In the genomic region with DNA sequence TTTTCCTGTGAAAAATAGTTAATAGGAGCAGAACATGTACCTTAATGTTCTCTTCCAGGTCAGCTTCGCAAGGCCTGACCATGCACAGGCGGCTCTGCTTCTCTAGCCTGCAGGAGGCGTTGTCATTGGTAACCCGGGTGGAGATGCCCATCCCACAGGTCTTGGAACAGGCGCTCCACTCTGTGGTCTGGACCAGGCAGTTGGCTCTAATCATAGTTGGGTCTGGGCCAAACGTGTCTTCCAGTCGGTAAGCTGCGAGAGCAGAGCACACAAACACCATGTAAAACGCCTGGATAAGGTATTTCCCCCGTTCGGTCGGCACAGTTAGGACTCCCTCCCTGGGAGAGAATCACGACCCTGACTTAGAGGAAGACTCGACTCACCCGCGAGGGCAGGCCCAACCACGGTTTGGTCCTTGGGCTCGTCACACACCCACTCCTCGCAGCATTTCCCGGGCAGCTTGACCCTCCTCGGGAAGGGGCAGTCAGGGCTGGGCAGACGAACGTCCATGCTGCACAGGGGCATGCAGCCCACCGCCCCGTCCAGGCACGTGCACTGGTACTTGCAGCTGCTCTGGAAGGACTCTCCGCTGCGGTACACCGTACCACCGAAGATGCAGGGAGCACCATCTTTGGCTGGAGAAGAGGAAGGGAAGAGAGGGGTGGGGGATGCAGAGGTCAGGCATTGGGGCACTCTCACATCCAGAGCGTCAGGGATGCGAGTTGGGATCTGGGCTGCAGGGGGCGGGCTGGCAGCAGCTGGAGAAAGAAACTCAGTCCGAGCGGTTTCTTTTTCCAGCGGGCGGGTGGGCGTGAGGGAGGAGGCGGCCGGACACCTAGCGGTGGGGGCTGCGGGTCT, we compare ENCODE assay signal across 2 cellular contexts.
TF ChIP-seq lines count a peak whose summit lies in the region.

No MANE protein-coding gene starts in this region.

TF ChIP-seq in Ishikawa, 13 proteins besides CTCF, POLR2A, EP300 and RAD21:
- TF ChIP-seq TCF12 (IDR thresholded peaks at IDR 0.05; ENCODE audit: low read depth) (no peak), NFIC (IDR thresholded peaks at IDR 0.05) (peak; percentile 13; the same call in 1 of the 2 replicates)
TF ChIP-seq in Ishikawa: peak in this region for 1.

TF ChIP-seq in H1, 55 proteins besides CTCF, POLR2A, EP300 and RAD21:
- TF ChIP-seq, protein P1, sequence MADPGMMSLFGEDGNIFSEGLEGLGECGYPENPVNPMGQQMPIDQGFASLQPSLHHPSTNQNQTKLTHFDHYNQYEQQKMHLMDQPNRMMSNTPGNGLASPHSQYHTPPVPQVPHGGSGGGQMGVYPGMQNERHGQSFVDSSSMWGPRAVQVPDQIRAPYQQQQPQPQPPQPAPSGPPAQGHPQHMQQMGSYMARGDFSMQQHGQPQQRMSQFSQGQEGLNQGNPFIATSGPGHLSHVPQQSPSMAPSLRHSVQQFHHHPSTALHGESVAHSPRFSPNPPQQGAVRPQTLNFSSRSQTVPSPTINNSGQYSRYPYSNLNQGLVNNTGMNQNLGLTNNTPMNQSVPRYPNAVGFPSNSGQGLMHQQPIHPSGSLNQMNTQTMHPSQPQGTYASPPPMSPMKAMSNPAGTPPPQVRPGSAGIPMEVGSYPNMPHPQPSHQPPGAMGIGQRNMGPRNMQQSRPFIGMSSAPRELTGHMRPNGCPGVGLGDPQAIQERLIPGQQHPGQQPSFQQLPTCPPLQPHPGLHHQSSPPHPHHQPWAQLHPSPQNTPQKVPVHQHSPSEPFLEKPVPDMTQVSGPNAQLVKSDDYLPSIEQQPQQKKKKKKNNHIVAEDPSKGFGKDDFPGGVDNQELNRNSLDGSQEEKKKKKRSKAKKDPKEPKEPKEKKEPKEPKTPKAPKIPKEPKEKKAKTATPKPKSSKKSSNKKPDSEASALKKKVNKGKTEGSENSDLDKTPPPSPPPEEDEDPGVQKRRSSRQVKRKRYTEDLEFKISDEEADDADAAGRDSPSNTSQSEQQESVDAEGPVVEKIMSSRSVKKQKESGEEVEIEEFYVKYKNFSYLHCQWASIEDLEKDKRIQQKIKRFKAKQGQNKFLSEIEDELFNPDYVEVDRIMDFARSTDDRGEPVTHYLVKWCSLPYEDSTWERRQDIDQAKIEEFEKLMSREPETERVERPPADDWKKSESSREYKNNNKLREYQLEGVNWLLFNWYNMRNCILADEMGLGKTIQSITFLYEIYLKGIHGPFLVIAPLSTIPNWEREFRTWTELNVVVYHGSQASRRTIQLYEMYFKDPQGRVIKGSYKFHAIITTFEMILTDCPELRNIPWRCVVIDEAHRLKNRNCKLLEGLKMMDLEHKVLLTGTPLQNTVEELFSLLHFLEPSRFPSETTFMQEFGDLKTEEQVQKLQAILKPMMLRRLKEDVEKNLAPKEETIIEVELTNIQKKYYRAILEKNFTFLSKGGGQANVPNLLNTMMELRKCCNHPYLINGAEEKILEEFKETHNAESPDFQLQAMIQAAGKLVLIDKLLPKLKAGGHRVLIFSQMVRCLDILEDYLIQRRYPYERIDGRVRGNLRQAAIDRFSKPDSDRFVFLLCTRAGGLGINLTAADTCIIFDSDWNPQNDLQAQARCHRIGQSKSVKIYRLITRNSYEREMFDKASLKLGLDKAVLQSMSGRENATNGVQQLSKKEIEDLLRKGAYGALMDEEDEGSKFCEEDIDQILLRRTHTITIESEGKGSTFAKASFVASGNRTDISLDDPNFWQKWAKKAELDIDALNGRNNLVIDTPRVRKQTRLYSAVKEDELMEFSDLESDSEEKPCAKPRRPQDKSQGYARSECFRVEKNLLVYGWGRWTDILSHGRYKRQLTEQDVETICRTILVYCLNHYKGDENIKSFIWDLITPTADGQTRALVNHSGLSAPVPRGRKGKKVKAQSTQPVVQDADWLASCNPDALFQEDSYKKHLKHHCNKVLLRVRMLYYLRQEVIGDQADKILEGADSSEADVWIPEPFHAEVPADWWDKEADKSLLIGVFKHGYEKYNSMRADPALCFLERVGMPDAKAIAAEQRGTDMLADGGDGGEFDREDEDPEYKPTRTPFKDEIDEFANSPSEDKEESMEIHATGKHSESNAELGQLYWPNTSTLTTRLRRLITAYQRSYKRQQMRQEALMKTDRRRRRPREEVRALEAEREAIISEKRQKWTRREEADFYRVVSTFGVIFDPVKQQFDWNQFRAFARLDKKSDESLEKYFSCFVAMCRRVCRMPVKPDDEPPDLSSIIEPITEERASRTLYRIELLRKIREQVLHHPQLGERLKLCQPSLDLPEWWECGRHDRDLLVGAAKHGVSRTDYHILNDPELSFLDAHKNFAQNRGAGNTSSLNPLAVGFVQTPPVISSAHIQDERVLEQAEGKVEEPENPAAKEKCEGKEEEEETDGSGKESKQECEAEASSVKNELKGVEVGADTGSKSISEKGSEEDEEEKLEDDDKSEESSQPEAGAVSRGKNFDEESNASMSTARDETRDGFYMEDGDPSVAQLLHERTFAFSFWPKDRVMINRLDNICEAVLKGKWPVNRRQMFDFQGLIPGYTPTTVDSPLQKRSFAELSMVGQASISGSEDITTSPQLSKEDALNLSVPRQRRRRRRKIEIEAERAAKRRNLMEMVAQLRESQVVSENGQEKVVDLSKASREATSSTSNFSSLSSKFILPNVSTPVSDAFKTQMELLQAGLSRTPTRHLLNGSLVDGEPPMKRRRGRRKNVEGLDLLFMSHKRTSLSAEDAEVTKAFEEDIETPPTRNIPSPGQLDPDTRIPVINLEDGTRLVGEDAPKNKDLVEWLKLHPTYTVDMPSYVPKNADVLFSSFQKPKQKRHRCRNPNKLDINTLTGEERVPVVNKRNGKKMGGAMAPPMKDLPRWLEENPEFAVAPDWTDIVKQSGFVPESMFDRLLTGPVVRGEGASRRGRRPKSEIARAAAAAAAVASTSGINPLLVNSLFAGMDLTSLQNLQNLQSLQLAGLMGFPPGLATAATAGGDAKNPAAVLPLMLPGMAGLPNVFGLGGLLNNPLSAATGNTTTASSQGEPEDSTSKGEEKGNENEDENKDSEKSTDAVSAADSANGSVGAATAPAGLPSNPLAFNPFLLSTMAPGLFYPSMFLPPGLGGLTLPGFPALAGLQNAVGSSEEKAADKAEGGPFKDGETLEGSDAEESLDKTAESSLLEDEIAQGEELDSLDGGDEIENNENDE (IDR thresholded peaks at IDR 0.05; ENCODE audit: insufficient replicate concordance, low read length) = peak; percentile 77
- TF ChIP-seq POLR2AphosphoS5 (IDR thresholded peaks at IDR 0.05; ENCODE audit: low read depth, low read length) (peak; percentile 75), ASH2L (IDR thresholded peaks at IDR 0.05; ENCODE audit: low read length) (peak; percentile 24), YY1 (IDR thresholded peaks at IDR 0.05; ENCODE audit: low read depth, low read length) (no peak), SP4 (IDR thresholded peaks at IDR 0.05; ENCODE audit: low read length) (peak; percentile 39; the same call in 1 of the 2 replicates), CHD1 (IDR thresholded peaks at IDR 0.05; ENCODE audit: low read depth, low read length) (no peak; the same call in none of the 2 replicates), TAF7 (optimal IDR thresholded peaks at IDR 0.05; ENCODE audit: borderline replicate concordance, low read depth, low read length) (peak; percentile 96), SUZ12 (IDR thresholded peaks at IDR 0.05; ENCODE audit: low read length) (no peak), RFX5 (IDR thresholded peaks at IDR 0.05; ENCODE audit: borderline replicate concordance, low read depth, low read length) (no peak)
- TF ChIP-seq, protein P2, sequence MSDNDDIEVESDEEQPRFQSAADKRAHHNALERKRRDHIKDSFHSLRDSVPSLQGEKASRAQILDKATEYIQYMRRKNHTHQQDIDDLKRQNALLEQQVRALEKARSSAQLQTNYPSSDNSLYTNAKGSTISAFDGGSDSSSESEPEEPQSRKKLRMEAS (IDR thresholded peaks at IDR 0.05) = 0 out of 2 replicates have a peak, but pooled peaks have one; percentile 40
- TF ChIP-seq, protein P3, sequence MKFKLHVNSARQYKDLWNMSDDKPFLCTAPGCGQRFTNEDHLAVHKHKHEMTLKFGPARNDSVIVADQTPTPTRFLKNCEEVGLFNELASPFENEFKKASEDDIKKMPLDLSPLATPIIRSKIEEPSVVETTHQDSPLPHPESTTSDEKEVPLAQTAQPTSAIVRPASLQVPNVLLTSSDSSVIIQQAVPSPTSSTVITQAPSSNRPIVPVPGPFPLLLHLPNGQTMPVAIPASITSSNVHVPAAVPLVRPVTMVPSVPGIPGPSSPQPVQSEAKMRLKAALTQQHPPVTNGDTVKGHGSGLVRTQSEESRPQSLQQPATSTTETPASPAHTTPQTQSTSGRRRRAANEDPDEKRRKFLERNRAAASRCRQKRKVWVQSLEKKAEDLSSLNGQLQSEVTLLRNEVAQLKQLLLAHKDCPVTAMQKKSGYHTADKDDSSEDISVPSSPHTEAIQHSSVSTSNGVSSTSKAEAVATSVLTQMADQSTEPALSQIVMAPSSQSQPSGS (IDR thresholded peaks at IDR 0.05; ENCODE audit: low read length) = no peak
- TF ChIP-seq, protein P4, sequence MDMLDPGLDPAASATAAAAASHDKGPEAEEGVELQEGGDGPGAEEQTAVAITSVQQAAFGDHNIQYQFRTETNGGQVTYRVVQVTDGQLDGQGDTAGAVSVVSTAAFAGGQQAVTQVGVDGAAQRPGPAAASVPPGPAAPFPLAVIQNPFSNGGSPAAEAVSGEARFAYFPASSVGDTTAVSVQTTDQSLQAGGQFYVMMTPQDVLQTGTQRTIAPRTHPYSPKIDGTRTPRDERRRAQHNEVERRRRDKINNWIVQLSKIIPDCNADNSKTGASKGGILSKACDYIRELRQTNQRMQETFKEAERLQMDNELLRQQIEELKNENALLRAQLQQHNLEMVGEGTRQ (IDR thresholded peaks at IDR 0.05; ENCODE audit: low read length) = peak; percentile 8
- TF ChIP-seq, protein P5, sequence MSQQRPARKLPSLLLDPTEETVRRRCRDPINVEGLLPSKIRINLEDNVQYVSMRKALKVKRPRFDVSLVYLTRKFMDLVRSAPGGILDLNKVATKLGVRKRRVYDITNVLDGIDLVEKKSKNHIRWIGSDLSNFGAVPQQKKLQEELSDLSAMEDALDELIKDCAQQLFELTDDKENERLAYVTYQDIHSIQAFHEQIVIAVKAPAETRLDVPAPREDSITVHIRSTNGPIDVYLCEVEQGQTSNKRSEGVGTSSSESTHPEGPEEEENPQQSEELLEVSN (IDR thresholded peaks at IDR 0.05) = peak; percentile 35; the same call in 1 of the 2 replicates
